1 cellular context compared by ENCODE assay signal in genomic region chr1:193102662-193103061, GRCh38.
TF ChIP-seq lines count a peak whose summit lies in the region.

No MANE protein-coding gene starts in this region.

TF ChIP-seq in SK-N-SH, 30 proteins besides CTCF, POLR2A, EP300 and RAD21 (continued from another document):
- no peak for TF ChIP-seq IRF3 (IDR thresholded peaks at IDR 0.05; ENCODE audit: low read depth, low read length)
- no peak for TF ChIP-seq ZBTB33 (IDR thresholded peaks at IDR 0.05; ENCODE audit: borderline replicate concordance, low read depth)
- no peak for TF ChIP-seq MAX (IDR thresholded peaks at IDR 0.05; ENCODE audit: low read depth)
